ENCODE assay signal across 8 cellular contexts in genomic region chr7:137903382-137904169, GRCh38. TPM values are rescaled to one million over a fixed set of nuclear protein-coding genes. Genes with fewer than 3 reads are reported as not detected.
DNase-seq lines count a peak whose midpoint lies in the region; ATAC-seq, FAIRE-seq and TF ChIP-seq lines count a peak whose summit lies in the region.

No MANE protein-coding gene starts in this region.

- H3K4me3 ChIP-seq in Loucy (ENCODE audit: low read length, poor library complexity, severe bottlenecking) (no peak overlapping the region), gastroesophageal sphincter (no peak overlapping the region), pancreas (no peak overlapping the region), uterus (no peak overlapping the region)

- peaks cover 68% of the 10 kb centered on the region for H3K36me3 ChIP-seq in Loucy (ENCODE audit: insufficient read depth, low read length)
- H3K36me3 ChIP-seq in gastroesophageal sphincter: peaks cover 0 to 88% of the 10 kb centered on the region in 2 donors
- H3K36me3 ChIP-seq in pancreas: peaks cover 0 to 58% (median 19%) of the 10 kb centered on the region in 3 donors
- H3K36me3 ChIP-seq in uterus: no peaks in the 10 kb centered on the region

- no peaks in the 10 kb centered on the region for H3K9me2 ChIP-seq in Loucy (replicated peaks; ENCODE audit: low read depth, low read length)

- H3K27me3 ChIP-seq in Loucy (ENCODE audit: insufficient read depth, low read length, poor library complexity, severe bottlenecking) (no peaks in the 10 kb centered on the region), gastroesophageal sphincter (no peaks in the 10 kb centered on the region), pancreas (no peaks in the 10 kb centered on the region), uterus (no peaks in the 10 kb centered on the region)

- no peaks in the 10 kb centered on the region for H3K9me3 ChIP-seq in Loucy (ENCODE audit: insufficient read depth, low read depth, low read length)
- no peaks in the 10 kb centered on the region for H3K9me3 ChIP-seq in gastroesophageal sphincter
- no peaks in the 10 kb centered on the region for H3K9me3 ChIP-seq in pancreas
- no peaks in the 10 kb centered on the region for H3K9me3 ChIP-seq in uterus

- no peak overlapping the region for H2AFZ ChIP-seq in Loucy (ENCODE audit: low read length)

- intact Hi-C loops in activated T-helper 2 cell treated with anti-CD3 and anti-CD28 coated beads, Interferon-gamma antibody, Interleukin-2, Interleukin-4, amounts not matched to agents 10 μg/mL and 5 μg/mL and 100 μg/mL, durations not matched to agents 14 hours and 24 hours and 36 hours (cut with micrococcal nuclease): loop anchor here (1.0 to 10.0 kb wide), 4 partner anchors 19 to 831 kb away; no protein-coding TSS in a partner anchor
- intact Hi-C loops in pancreas (cut with DNase I): loop anchor here in 2 of 3 donors (5.0 kb wide), 1 partner anchor 104 kb away; no protein-coding TSS in a partner anchor
- intact Hi-C loops in uterus (cut with DNase I; ENCODE audit: low total_unique reads): loop anchor here (2.0 kb wide), 1 partner anchor 105 kb away; no protein-coding TSS in a partner anchor

- WGBS in gastroesophageal sphincter (ENCODE audit: low coverage in 1 of 2), 2 donors: 19 to 24% methylated on average over 9 of the region's 9 CpGs
- WGBS in pancreas, 2 donors: 28 to 29% methylated on average over 9 of the region's 9 CpGs

- peak; percentile 83 for TF ChIP-seq CTCF in Loucy (conservative IDR thresholded peaks at IDR 0.05; ENCODE audit: low read length)
- TF ChIP-seq CTCF in gastroesophageal sphincter (IDR thresholded peaks at IDR 0.05): peak; percentile 69 to 92 (median 88)
- TF ChIP-seq CTCF in pancreas (IDR thresholded peaks at IDR 0.05): peak; percentile 50 to 78 (median 70)
- peak; percentile 77 to 88 (median 86) for TF ChIP-seq CTCF in uterus (IDR thresholded peaks at IDR 0.05)

- H3K27ac Mint-ChIP-seq in activated T-helper 2 cell treated with anti-CD3 and anti-CD28 coated beads, Interferon-gamma antibody, Interleukin-2, Interleukin-4, amounts not matched to agents 10 μg/mL and 5 μg/mL and 100 μg/mL, durations not matched to agents 14 hours and 24 hours and 36 hours: no peak overlapping the region

- H3K4me2 ChIP-seq in Loucy (ENCODE audit: low read depth, low read length, poor library complexity, severe bottlenecking): no peak overlapping the region

- H3K4me1 Mint-ChIP-seq in activated T-helper 2 cell treated with anti-CD3 and anti-CD28 coated beads, Interferon-gamma antibody, Interleukin-2, Interleukin-4, amounts not matched to agents 10 μg/mL and 5 μg/mL and 100 μg/mL, durations not matched to agents 14 hours and 24 hours and 36 hours (ENCODE audit: low read depth): peaks cover 11% of the 10 kb centered on the region

- no peaks in the 10 kb centered on the region for H3K9me3 Mint-ChIP-seq in activated T-helper 2 cell treated with anti-CD3 and anti-CD28 coated beads, Interferon-gamma antibody, Interleukin-2, Interleukin-4, amounts not matched to agents 10 μg/mL and 5 μg/mL and 100 μg/mL, durations not matched to agents 14 hours and 24 hours and 36 hours

- no peak for TF ChIP-seq EP300 in gastroesophageal sphincter (IDR thresholded peaks at IDR 0.05)

- ATAC-seq in gastroesophageal sphincter (peak; percentile 66), pancreas (peak; percentile 70 to 87 (median 82))

- no peak overlapping the region for H3K4me3 Mint-ChIP-seq in activated T-helper 2 cell treated with anti-CD3 and anti-CD28 coated beads, Interferon-gamma antibody, Interleukin-2, Interleukin-4, amounts not matched to agents 10 μg/mL and 5 μg/mL and 100 μg/mL, durations not matched to agents 14 hours and 24 hours and 36 hours (ENCODE audit: low read depth)

- H3K27ac ChIP-seq in gastroesophageal sphincter: peak overlapping the region in 3 of 4 donors; percentile 14 to 52 (median 19)
- H3K27ac ChIP-seq in pancreas: no peak overlapping the region
- peak overlapping the region; percentile 33 to 47 for H3K27ac ChIP-seq in uterus

- H4K20me1 ChIP-seq in Loucy (ENCODE audit: insufficient read depth, low read length, poor library complexity, severe bottlenecking): no peaks in the 10 kb centered on the region

- no peaks in the 10 kb centered on the region for H3F3A ChIP-seq in Loucy (ENCODE audit: low read depth)

- DNase-seq in H54 (ENCODE audit: insufficient read length, low spot score) (peak; percentile 23), RKO (ENCODE audit: low spot score) (peak; percentile 88), pancreas (peak in 3 of 6 donors; percentile 34 to 61 (median 51)), uterus (peak; percentile 55 to 69)
- peak; percentile 36 for DNase-seq in activated T-helper 2 cell treated with anti-CD3 and anti-CD28 coated beads, Interferon-gamma antibody, Interleukin-2, Interleukin-4, amounts not matched to agents 10 μg/mL and 5 μg/mL and 100 μg/mL, durations not matched to agents 14 hours and 24 hours and 36 hours (ENCODE audit: low spot score)

- H3K9ac ChIP-seq in Loucy (ENCODE audit: low read depth, low read length, poor library complexity, severe bottlenecking): no peak overlapping the region

- no peaks in the 10 kb centered on the region for H3K79me2 ChIP-seq in Loucy (ENCODE audit: insufficient read depth, low read length)

- peaks cover 61% of the 10 kb centered on the region for H3K36me3 Mint-ChIP-seq in activated T-helper 2 cell treated with anti-CD3 and anti-CD28 coated beads, Interferon-gamma antibody, Interleukin-2, Interleukin-4, amounts not matched to agents 10 μg/mL and 5 μg/mL and 100 μg/mL, durations not matched to agents 14 hours and 24 hours and 36 hours (ENCODE audit: low read depth)

- peaks cover 12% of the 10 kb centered on the region for H3K4me1 ChIP-seq in Loucy (ENCODE audit: insufficient read depth, low read length, poor library complexity, severe bottlenecking)
- peaks cover 0 to 40% (median 3%) of the 10 kb centered on the region in 3 donors for H3K4me1 ChIP-seq in gastroesophageal sphincter
- H3K4me1 ChIP-seq in pancreas: no peaks in the 10 kb centered on the region
- H3K4me1 ChIP-seq in uterus: no peaks in the 10 kb centered on the region

- FAIRE-seq in G401.6 (lab: Jason Lieb, UNC) (peak; percentile 60), H54 (lab: Jason Lieb, UNC) (no peak), pancreas (lab: Jason Lieb, UNC) (no peak)

- H3K27me3 Mint-ChIP-seq in activated T-helper 2 cell treated with anti-CD3 and anti-CD28 coated beads, Interferon-gamma antibody, Interleukin-2, Interleukin-4, amounts not matched to agents 10 μg/mL and 5 μg/mL and 100 μg/mL, durations not matched to agents 14 hours and 24 hours and 36 hours (ENCODE audit: low read depth): no peaks in the 10 kb centered on the region

- TF ChIP-seq POLR2A in H54 (IDR thresholded peaks at IDR 0.05; ENCODE audit: low read depth, low read length): no peak
- TF ChIP-seq POLR2A in gastroesophageal sphincter (IDR thresholded peaks at IDR 0.05): no peak
- TF ChIP-seq POLR2A in uterus (IDR thresholded peaks at IDR 0.05): no peak

RNA-seq across cellular contexts. Expression of gene DGKI, which starts 56.8 kb away (rescaled TPM):
- total RNA-seq in activated T-helper 2 cell treated with anti-CD3 and anti-CD28 coated beads, Interferon-gamma antibody, Interleukin-2, Interleukin-4, amounts not matched to agents 10 μg/mL and 5 μg/mL and 100 μg/mL, durations not matched to agents 14 hours and 24 hours and 36 hours: 2.8 and 3.9 TPM in 2 replicates
- total RNA-seq in gastroesophageal sphincter (1 to 10 TPM in 3 of 4 donors, under 1 TPM in 1; 0.27 to 4.8 (median 3.2) TPM), pancreas (under 1 TPM; 0.04 to 0.81 (median 0.19) TPM), uterus (1 to 10 TPM; 1.0 to 8.5 (median 4.1) TPM)
- polyA plus RNA-seq in pancreas: under 1 TPM; 0.05 to 0.15 TPM

Comparison
In these comparisons a context has a peak if more than half of its experiments do, and no peak if none do; other contexts are left out.
1. H3K27ac ChIP-seq: peak in gastroesophageal sphincter (3 of 4) and uterus (2 of 2); none in pancreas (0 of 4).
2. Peak in every context shown above with its lines, with median percentiles within 50 percentile points of each other: CTCF ChIP-seq.